ENCODE assay signal across 9 cellular contexts in the genomic region with DNA sequence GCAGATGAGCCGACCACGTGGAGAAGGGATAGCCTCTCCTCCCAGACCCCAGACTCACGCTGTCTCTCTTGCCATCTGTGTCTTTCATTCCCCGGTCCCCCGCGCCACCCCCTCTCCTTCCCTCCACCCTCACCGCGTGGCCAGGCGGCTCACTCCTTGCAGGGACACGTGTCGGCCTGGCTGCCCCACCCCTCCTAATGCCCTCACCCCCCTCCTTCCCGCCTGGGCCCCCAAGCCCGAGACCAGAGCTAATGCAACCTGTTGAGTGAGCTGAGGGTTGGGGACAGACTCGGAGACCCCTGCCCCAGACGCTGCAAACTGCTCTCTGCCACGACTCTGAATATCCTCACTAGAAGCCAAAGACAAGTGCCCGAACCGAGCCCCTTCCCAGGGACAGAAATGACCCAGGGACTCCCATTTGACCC. TPM values are rescaled to one million over a fixed set of nuclear protein-coding genes. Genes with fewer than 3 reads are reported as not detected.
DNase-seq lines count a peak whose midpoint lies in the region; ATAC-seq and TF ChIP-seq lines count a peak whose summit lies in the region.
"Had no signal": no experiment of that assay in that cellular context is flagged by ENCODE, and none has a peak within 500 bp of the region (broad histone marks: within the 10 kb centered on the region; RNA-seq: fewer than 3 reads in every experiment).

No MANE protein-coding gene starts in this region.

- peak overlapping the region; percentile 91 for H3K27ac Mint-ChIP-seq in central memory CD8-positive, alpha-beta T cell (ENCODE audit: low read depth)
- no peak overlapping the region for H3K27ac Mint-ChIP-seq in HFFc6

- no peak for TF ChIP-seq CTCF in HFFc6 (IDR thresholded peaks at IDR 0.05)

- no peak overlapping the region for H3K14ac ChIP-seq in neuronal stem cell (ENCODE audit: low read length)

- no peaks in the 10 kb centered on the region for H3K27me3 ChIP-seq in neuronal stem cell (ENCODE audit: control insufficient read depth in 3 of 3, insufficient read depth in 3 of 3, low read depth in 1 of 3, low read length in 3 of 3)

- no peak overlapping the region for H2BK5ac ChIP-seq in neuronal stem cell (ENCODE audit: low read length)

- H3K36me3 Mint-ChIP-seq in central memory CD8-positive, alpha-beta T cell (ENCODE audit: insufficient read depth), result peaks cover 4% of the 10 kb centered on the region
- no peaks in the 10 kb centered on the region for H3K36me3 Mint-ChIP-seq in HFFc6 (ENCODE audit: low read depth)

- H3K4me3 Mint-ChIP-seq in central memory CD8-positive, alpha-beta T cell, result peak overlapping the region; percentile 91
- H3K4me3 Mint-ChIP-seq in HFFc6, result no peak overlapping the region

- H3K9me3 Mint-ChIP-seq in central memory CD8-positive, alpha-beta T cell, result no peaks in the 10 kb centered on the region
- H3K9me3 Mint-ChIP-seq in HFFc6, result no peaks in the 10 kb centered on the region

- H3K4me3 ChIP-seq in neuronal stem cell (ENCODE audit: low read length in 2 of 2), result no peak overlapping the region

- H2AFZ ChIP-seq in neuronal stem cell (ENCODE audit: low read length), result peak overlapping the region; percentile 63

- H3K27me3 Mint-ChIP-seq in central memory CD8-positive, alpha-beta T cell, result no peaks in the 10 kb centered on the region
- no peaks in the 10 kb centered on the region; the same call in 1 of the 2 replicates for H3K27me3 Mint-ChIP-seq in HFFc6 (ENCODE audit: insufficient read depth)

- H3K9ac ChIP-seq in neuronal stem cell (ENCODE audit: low read depth, low read length, poor library complexity), result no peak overlapping the region

- no CpG with 5 or more reads among the region's 18 CpGs for WGBS in neuronal stem cell (ENCODE audit: extremely low coverage in 2 of 2, insufficient read length in 2 of 2, insufficient replicate concordance in 1 of 2), 2 donors

- peak; percentile 32 for ATAC-seq in central memory CD8-positive, alpha-beta T cell (replicated peaks; ENCODE audit: extremely low read depth, poor library complexity, severe bottlenecking)

- no peak overlapping the region for H3K4ac ChIP-seq in neuronal stem cell (ENCODE audit: low read length)

- no peak overlapping the region for H2BK12ac ChIP-seq in neuronal stem cell (ENCODE audit: low read length)

- H3K9me3 ChIP-seq in neuronal stem cell (replicated peaks in 1 of 2; ENCODE audit: control insufficient read depth in 2 of 2, insufficient read depth in 1 of 2, low read depth in 1 of 2, low read length in 2 of 2), result no peaks in the 10 kb centered on the region

- H4K91ac ChIP-seq in neuronal stem cell (ENCODE audit: low read depth, low read length, poor library complexity), result no peak overlapping the region

- DNase-seq in NCI-H748 (lab: John Stamatoyannopoulos, UW; ENCODE audit: unreplicated experiment), result peak; percentile 4
- no peak for DNase-seq in NCI-H748 treated with DMSO at 0.1 percent for 48 hours (lab: John Stamatoyannopoulos, UW)
- DNase-seq in SK-N-DZ (ENCODE audit: low spot score), result peak; percentile 30
- no peak for DNase-seq in central memory CD8-positive, alpha-beta T cell (ENCODE audit: low spot score in 2 of 2)
- no peak for DNase-seq in neuronal stem cell (ENCODE audit: low spot score)
- no peak for DNase-seq in DMS153 treated with DMSO at 0.1 percent for 48 hours (lab: John Stamatoyannopoulos, UW; ENCODE audit: unreplicated experiment)
- DNase-seq in germinal center (ENCODE audit: low spot score), result no peak
- DNase-seq in HFFc6, result no peak

- no peak overlapping the region for H3K18ac ChIP-seq in neuronal stem cell (ENCODE audit: low read length)

- no peak overlapping the region for H4K8ac ChIP-seq in neuronal stem cell (ENCODE audit: low read depth, low read length)

- H3K4me1 Mint-ChIP-seq in central memory CD8-positive, alpha-beta T cell, result peaks cover 46% of the 10 kb centered on the region
- peaks cover 12% of the 10 kb centered on the region for H3K4me1 Mint-ChIP-seq in HFFc6 (ENCODE audit: low read depth)

- no peak overlapping the region for H3K23ac ChIP-seq in neuronal stem cell (ENCODE audit: low read depth, low read length, poor library complexity)

- H2BK120ac ChIP-seq in neuronal stem cell (ENCODE audit: low read depth, low read length), result no peak overlapping the region

- no peak overlapping the region for H3K4me2 ChIP-seq in neuronal stem cell (ENCODE audit: insufficient read depth, low read length, poor library complexity, severe bottlenecking)

- H3K4me1 ChIP-seq in neuronal stem cell (ENCODE audit: control insufficient read depth in 2 of 2, insufficient read depth in 1 of 2, low read depth in 1 of 2, low read length in 2 of 2), result peaks cover 10 to 16% of the 10 kb centered on the region in 2 donors

- no peak overlapping the region for H2AK5ac ChIP-seq in neuronal stem cell (ENCODE audit: low read depth, low read length)

- H3K27ac ChIP-seq in neuronal stem cell (replicated peaks; ENCODE audit: low read length), result no peak overlapping the region

- H2BK15ac ChIP-seq in neuronal stem cell (ENCODE audit: low read length), result no peak overlapping the region

- H3K36me3 ChIP-seq in neuronal stem cell (replicated peaks in 1 of 2; ENCODE audit: control insufficient read depth in 2 of 2, insufficient read depth in 2 of 2, low read length in 2 of 2), result no peaks in the 10 kb centered on the region

- no peaks in the 10 kb centered on the region for H3K79me1 ChIP-seq in neuronal stem cell (ENCODE audit: low read depth, low read length)

RNA-seq across cellular contexts. Expression of a gene that starts 1.8 kb away (rescaled TPM):
- polyA plus RNA-seq in SK-N-DZ (2014; cell fraction: cytosol; rRNA removed), result 12.9 and 14.7 TPM in 2 replicates
- 16.5 and 21.2 TPM in 2 replicates for polyA plus RNA-seq in SK-N-DZ (2014; cell fraction: nucleus; rRNA removed)
- 3.7 TPM for polyA plus RNA-seq in neuronal stem cell (2013, experiment 1 of 2)
- polyA plus RNA-seq in neuronal stem cell (2013, experiment 2 of 2), result 4.0 TPM
- under 1 TPM in 5 of 6 experiments, not detected in 1; 0.40 to 0.91 (median 0.79) TPM for total RNA-seq in HFFc6 (2021; fragmentation: NEBNext Ultra II Directional; extraction: Animal tissue kit (Norgen Biotek cat#: 25700))

RNA-seq across cellular contexts. Expression of a gene that starts 7.7 kb away (rescaled TPM):
- 68.3 and 117 TPM in 2 replicates for polyA plus RNA-seq in SK-N-DZ (2014; cell fraction: cytosol; rRNA removed)
- polyA plus RNA-seq in SK-N-DZ (2014; cell fraction: nucleus; rRNA removed), result 136 and 161 TPM in 2 replicates
- 30.5 TPM for polyA plus RNA-seq in neuronal stem cell (2013, experiment 1 of 2)
- 30.8 TPM for polyA plus RNA-seq in neuronal stem cell (2013, experiment 2 of 2)
- 10 to 100 TPM; 51.5 to 66.7 (median 59.7) TPM for total RNA-seq in HFFc6 (2021; fragmentation: NEBNext Ultra II Directional; extraction: Animal tissue kit (Norgen Biotek cat#: 25700))

RNA-seq across cellular contexts. Expression of a gene that starts 40.5 kb away (rescaled TPM):
- 9.7 and 12.9 TPM in 2 replicates for polyA plus RNA-seq in SK-N-DZ (2014; cell fraction: cytosol; rRNA removed)
- 18.7 and 28.0 TPM in 2 replicates for polyA plus RNA-seq in SK-N-DZ (2014; cell fraction: nucleus; rRNA removed)
- 12.1 TPM for polyA plus RNA-seq in neuronal stem cell (2013, experiment 1 of 2)
- 11.9 TPM for polyA plus RNA-seq in neuronal stem cell (2013, experiment 2 of 2)
- 10 to 100 TPM in 4 of 6 experiments, 1 to 10 TPM in 2; 9.0 to 13.8 (median 10.7) TPM for total RNA-seq in HFFc6 (2021; fragmentation: NEBNext Ultra II Directional; extraction: Animal tissue kit (Norgen Biotek cat#: 25700))

RNA-seq across cellular contexts. Expression of a gene that starts 53.3 kb away (rescaled TPM):
- polyA plus RNA-seq in SK-N-DZ (2014; cell fraction: cytosol; rRNA removed), result 130 and 153 TPM in 2 replicates
- 86.0 and 122 TPM in 2 replicates for polyA plus RNA-seq in SK-N-DZ (2014; cell fraction: nucleus; rRNA removed)
- polyA plus RNA-seq in neuronal stem cell (2013, experiment 1 of 2), result 106 TPM
- 101 TPM for polyA plus RNA-seq in neuronal stem cell (2013, experiment 2 of 2)
- total RNA-seq in HFFc6 (2021; fragmentation: NEBNext Ultra II Directional; extraction: Animal tissue kit (Norgen Biotek cat#: 25700)), result 10 to 100 TPM; 26.0 to 42.2 (median 39.1) TPM

RNA-seq across cellular contexts. Expression of a gene that starts 56.5 kb away (rescaled TPM):
- 1.6 and 2.2 TPM in 2 replicates for polyA plus RNA-seq in SK-N-DZ (2014; cell fraction: cytosol; rRNA removed)
- 0.19 and 0.35 TPM in 2 replicates for polyA plus RNA-seq in SK-N-DZ (2014; cell fraction: nucleus; rRNA removed)
- polyA plus RNA-seq in neuronal stem cell (2013, experiment 1 of 2), result not detected
- not detected for polyA plus RNA-seq in neuronal stem cell (2013, experiment 2 of 2)
- not detected for total RNA-seq in HFFc6 (2021; fragmentation: NEBNext Ultra II Directional; extraction: Animal tissue kit (Norgen Biotek cat#: 25700))
- polyA plus RNA-seq: BJ had no signal

Comparison
In these comparisons a context has a peak if more than half of its experiments do, and no peak if none do; other contexts are left out.
1. DNase-seq: peak in NCI-H748 (single experiment) and SK-N-DZ (single experiment); none in NCI-H748 treated with DMSO at 0.1 percent for 48 hours (single experiment), central memory CD8-positive, alpha-beta T cell (0 of 2), neuronal stem cell (single experiment), DMS153 treated with DMSO at 0.1 percent for 48 hours (single experiment), germinal center (single experiment) and HFFc6 (single experiment).